ENCODE assay signal across 8 cellular contexts in the genomic region with DNA sequence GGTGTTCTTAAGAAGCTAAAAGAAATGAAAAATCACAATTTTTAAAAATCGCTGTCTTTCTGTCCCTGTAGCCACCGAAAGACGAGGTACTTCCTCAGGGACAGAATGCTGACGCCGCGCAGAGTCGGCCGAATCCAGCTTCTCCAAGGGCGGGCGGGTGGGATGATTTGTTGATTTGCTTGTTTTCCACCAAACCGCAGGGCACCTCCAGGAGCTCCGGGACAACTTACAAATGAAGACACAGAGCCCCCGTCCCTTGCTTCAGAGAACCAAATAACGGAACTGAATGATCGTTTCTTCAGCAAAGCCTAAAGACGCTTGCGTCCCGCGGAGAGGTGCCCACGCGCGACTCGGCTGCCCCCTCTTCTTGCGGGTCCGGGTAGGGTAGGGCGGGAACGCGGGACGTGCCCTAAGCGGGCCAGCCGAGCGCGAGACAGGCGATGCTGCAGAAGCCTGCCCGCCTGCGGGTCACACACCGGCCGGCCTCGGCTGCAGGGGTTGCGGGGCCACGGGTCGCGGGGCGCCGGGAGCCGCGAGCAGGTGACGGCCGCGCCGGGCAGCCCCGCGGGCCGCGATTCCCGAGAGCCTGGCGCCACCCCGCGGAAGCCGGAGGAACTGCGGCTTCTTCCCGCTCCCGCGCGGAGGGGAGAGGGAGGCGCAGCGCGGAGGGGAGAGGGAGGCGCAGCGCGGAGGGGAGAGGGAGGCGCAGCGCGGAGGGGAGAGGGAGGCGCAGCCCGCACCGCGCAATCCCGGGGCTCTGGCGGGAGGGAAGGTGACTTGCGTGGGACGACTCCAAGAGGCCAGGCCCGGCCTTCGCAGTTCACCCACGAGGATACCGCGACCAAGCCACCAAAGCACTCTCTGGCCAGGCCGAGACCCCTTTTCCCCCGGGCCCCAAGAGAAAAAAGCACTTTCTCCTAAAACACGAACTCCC. TPM values are rescaled to one million over a fixed set of nuclear protein-coding genes. Genes with fewer than 3 reads are reported as not detected.
DNase-seq lines count a peak whose midpoint lies in the region; ATAC-seq and TF ChIP-seq lines count a peak whose summit lies in the region.

No MANE protein-coding gene starts in this region.

- peak; percentile 82 for ATAC-seq in body of pancreas

- no peaks in the 10 kb centered on the region for H3K9me3 ChIP-seq in body of pancreas

- intact Hi-C loops in body of pancreas (cut with DNase I): loop anchor here (10.0 kb wide), 1 partner anchor 667 kb away; no protein-coding TSS in a partner anchor

- H3K27me3 ChIP-seq in body of pancreas: peaks cover 0 to 64% of the 10 kb centered on the region in 2 donors

- DNase-seq in AG20443 (ENCODE audit: low spot score) (peak; percentile 86), HEK293T (ENCODE audit: extremely low spot score) (peak; percentile 76), body of pancreas (peak; percentile 31 to 72 (median 57)), islet precursor cell (peak; percentile 74), SK-N-DZ (ENCODE audit: low spot score) (no peak), NCI-H345 treated with DMSO at 0.1 percent for 48 hours (lab: John Stamatoyannopoulos, UW; ENCODE audit: unreplicated experiment) (no peak)
- peak; percentile 48 for DNase-seq in T-helper 2 cell treated with Interferon-gamma antibody and Interleukin-4, amounts not matched to agents 5 μg/mL and 100 μg/mL, for 36 hours (ENCODE audit: low spot score)
- peak; percentile 41 to 55 (median 46) for DNase-seq in stimulated activated CD4-positive, alpha-beta T cell treated with anti-CD3 and anti-CD28 coated beads, Interleukin-1b, Interleukin-23, amount 100 ng/mL, for 24 hours (ENCODE audit: low read depth in 4 of 4, low spot score in 1 of 4)

- POLR2A ChIA-PET in HEK293T (lab: Yijun Ruan, JAX): no interaction called here

- no peak for TF ChIP-seq POLR2A in body of pancreas (IDR thresholded peaks at IDR 0.05)

- H3K4me3 Mint-ChIP-seq in T-helper 2 cell treated with Interferon-gamma antibody and Interleukin-4, amounts not matched to agents 5 μg/mL and 100 μg/mL, for 36 hours: peak overlapping the region; percentile 22

- no peak overlapping the region for H3K27ac ChIP-seq in body of pancreas

- peaks cover 22% of the 10 kb centered on the region for H3K4me1 Mint-ChIP-seq in T-helper 2 cell treated with Interferon-gamma antibody and Interleukin-4, amounts not matched to agents 5 μg/mL and 100 μg/mL, for 36 hours (ENCODE audit: low read depth)

- H3K36me3 Mint-ChIP-seq in T-helper 2 cell treated with Interferon-gamma antibody and Interleukin-4, amounts not matched to agents 5 μg/mL and 100 μg/mL, for 36 hours (ENCODE audit: low read depth): peaks cover 3% of the 10 kb centered on the region

- H3K27me3 Mint-ChIP-seq in T-helper 2 cell treated with Interferon-gamma antibody and Interleukin-4, amounts not matched to agents 5 μg/mL and 100 μg/mL, for 36 hours (ENCODE audit: low read depth): peaks cover 74% of the 10 kb centered on the region

- peak; percentile 69 to 95 (median 91) for TF ChIP-seq CTCF in body of pancreas (IDR thresholded peaks at IDR 0.05)

- no peaks in the 10 kb centered on the region for H3K36me3 ChIP-seq in body of pancreas (replicated peaks in 1 of 2; ENCODE audit: insufficient read depth in 1 of 2, low read depth in 2 of 2)

- CTCF ChIA-PET in HEK293T (lab: Yijun Ruan, JAX): interaction anchor here (0.7 to 1.0 kb wide), 6 partner anchors 13 to 583 kb away, joined by 3 to 5 read pairs (median 4); a partner anchor contains a TSS

- peak overlapping the region; percentile 34 for H3K27ac Mint-ChIP-seq in T-helper 2 cell treated with Interferon-gamma antibody and Interleukin-4, amounts not matched to agents 5 μg/mL and 100 μg/mL, for 36 hours

- H3K4me1 ChIP-seq in body of pancreas: peaks cover 42% of the 10 kb centered on the region

- WGBS in body of pancreas, 2 donors: 1% methylated on average over 17 to 57 of the region's 90 CpGs

- no peaks in the 10 kb centered on the region for H3K9me3 Mint-ChIP-seq in T-helper 2 cell treated with Interferon-gamma antibody and Interleukin-4, amounts not matched to agents 5 μg/mL and 100 μg/mL, for 36 hours

- H3K4me3 ChIP-seq in body of pancreas: no peak overlapping the region

TF ChIP-seq in HEK293T, 16 proteins besides CTCF, POLR2A, EP300 and RAD21:
- no peak for TF ChIP-seq SUZ12 (IDR thresholded peaks at IDR 0.05)
- no peak for TF ChIP-seq FOXA1 (IDR thresholded peaks at IDR 0.05)
- TF ChIP-seq ZNF384 (IDR thresholded peaks at IDR 0.05): no peak
- TF ChIP-seq ARNT (IDR thresholded peaks at IDR 0.05): peak; percentile 61; the same call in 1 of the 2 replicates
- TF ChIP-seq L3MBTL2 (conservative IDR thresholded peaks at IDR 0.05): 0 out of 2 replicates have a peak, but pooled peaks have one; percentile 86
- 0 out of 2 replicates have a peak, but pooled peaks have one; percentile 45 for TF ChIP-seq FOXM1 (IDR thresholded peaks at IDR 0.05; ENCODE audit: borderline replicate concordance)
- no peak for TF ChIP-seq HDGF (IDR thresholded peaks at IDR 0.05; ENCODE audit: borderline replicate concordance)
- no peak for TF ChIP-seq LEF1 (IDR thresholded peaks at IDR 0.05; ENCODE audit: borderline replicate concordance)
TF ChIP-seq in HEK293T: peak in this region for 3.

RNA-seq across cellular contexts. Expression of a gene that starts 7.7 kb away (rescaled TPM):
- total RNA-seq in body of pancreas: under 1 TPM in 1 of 2 donors, not detected in 1; 0.26 TPM
- polyA plus RNA-seq in SK-N-DZ (2014; cell fraction: cytosol; rRNA removed): not detected in 2 replicates
- not detected in 2 replicates for polyA plus RNA-seq in SK-N-DZ (2014; cell fraction: nucleus; rRNA removed)

Comparison
In these comparisons a context has a peak if more than half of its experiments do, and no peak if none do; other contexts are left out.
1. DNase-seq: peak in AG20443 (single experiment), HEK293T (single experiment), T-helper 2 cell treated with Interferon-gamma antibody and Interleukin-4, amounts not matched to agents 5 μg/mL and 100 μg/mL, for 36 hours (single experiment), body of pancreas (4 of 4), islet precursor cell (single experiment) and stimulated activated CD4-positive, alpha-beta T cell treated with anti-CD3 and anti-CD28 coated beads, Interleukin-1b, Interleukin-23, amount 100 ng/mL, for 24 hours (4 of 4); none in SK-N-DZ (single experiment) and NCI-H345 treated with DMSO at 0.1 percent for 48 hours (single experiment).